16 cellular contexts compared by ENCODE assay signal in genomic region chr11:24793479-24793878, GRCh38.
DNase-seq lines count a peak whose midpoint lies in the region; ATAC-seq, FAIRE-seq and TF ChIP-seq lines count a peak whose summit lies in the region.
"Had no signal": no experiment of that assay in that cellular context is flagged by ENCODE, and none has a peak within 500 bp of the region (broad histone marks: within the 10 kb centered on the region; RNA-seq: fewer than 3 reads in every experiment).

No MANE protein-coding gene starts in this region.

- intact Hi-C loops in sciatic nerve (cut with DNase I) = no loop called here

- no peaks in the 10 kb centered on the region for H3K36me3 ChIP-seq in brain microvascular endothelial cell (replicated peaks)
- H3K36me3 ChIP-seq: BLaER1 had no signal

- H3K4me3 ChIP-seq in brain microvascular endothelial cell (ENCODE audit: low read depth, low read length) = no peak overlapping the region
- H3K4me3 ChIP-seq: BLaER1, GM23248 had no signal

- H3K27ac ChIP-seq in brain microvascular endothelial cell = no peak overlapping the region
- H3K27ac ChIP-seq in foreskin keratinocyte = no peak overlapping the region
- H3K27ac ChIP-seq: BLaER1, GM23248 had no signal

- no peak for ATAC-seq in foreskin keratinocyte
- ATAC-seq in sciatic nerve = peak; percentile 24
- ATAC-seq in HG03108 (IDR thresholded peaks at IDR 0.05; ENCODE audit: unreplicated experiment) = no peak
- ATAC-seq: HepG2 had no signal

- FAIRE-seq in GM19239 (lab: Jason Lieb, UNC) = no peak
- FAIRE-seq: H54, HepG2, HTR-8/SVneo had no signal

- no peaks in the 10 kb centered on the region for H3K27me3 ChIP-seq in brain microvascular endothelial cell (replicated peaks)
- no peaks in the 10 kb centered on the region for H3K27me3 ChIP-seq in foreskin keratinocyte
- H3K27me3 ChIP-seq: BLaER1 had no signal

- in situ Hi-C loops in brain microvascular endothelial cell (cut with HindIII; ENCODE audit: low pct_ligation_motif_present, low sequenced_read_pairs) = no loop called here

- H3K4me1 ChIP-seq in foreskin keratinocyte = no peaks in the 10 kb centered on the region
- H3K4me1 ChIP-seq: BLaER1, Caco-2 had no signal

- peak; percentile 62 for DNase-seq in NCI-H226
- DNase-seq in brain microvascular endothelial cell = peak; percentile 4
- peak; percentile 5 to 24 for DNase-seq in foreskin keratinocyte
- DNase-seq in sciatic nerve (ENCODE audit: low spot score) = no peak
- DNase-seq in activated CD4-positive, alpha-beta T cell treated with anti-CD3 and anti-CD28 coated beads for 4 hours = no peak
- no peak for DNase-seq in GM19239 (ENCODE audit: insufficient read length, low spot score)
- DNase-seq: AML-193; Caco-2; CD8-positive, alpha-beta memory T cell; DMS53; GM23248 had no signal

- no peak for TF ChIP-seq CTCF in brain microvascular endothelial cell (IDR thresholded peaks at IDR 0.05; ENCODE audit: low read depth, low read length, missing control alignments)
- no peak for TF ChIP-seq CTCF in foreskin keratinocyte (conservative IDR thresholded peaks at IDR 0.05)

Comparison
In these comparisons a context has a peak if more than half of its experiments do, and no peak if none do; other contexts are left out.
1. DNase-seq: peak in NCI-H226 (single experiment), brain microvascular endothelial cell (single experiment) and foreskin keratinocyte (2 of 2); none in sciatic nerve (single experiment), activated CD4-positive, alpha-beta T cell treated with anti-CD3 and anti-CD28 coated beads for 4 hours (0 of 2) and GM19239 (single experiment).